Comparison of ENCODE assay signal across 20 cellular contexts in the genomic region with DNA sequence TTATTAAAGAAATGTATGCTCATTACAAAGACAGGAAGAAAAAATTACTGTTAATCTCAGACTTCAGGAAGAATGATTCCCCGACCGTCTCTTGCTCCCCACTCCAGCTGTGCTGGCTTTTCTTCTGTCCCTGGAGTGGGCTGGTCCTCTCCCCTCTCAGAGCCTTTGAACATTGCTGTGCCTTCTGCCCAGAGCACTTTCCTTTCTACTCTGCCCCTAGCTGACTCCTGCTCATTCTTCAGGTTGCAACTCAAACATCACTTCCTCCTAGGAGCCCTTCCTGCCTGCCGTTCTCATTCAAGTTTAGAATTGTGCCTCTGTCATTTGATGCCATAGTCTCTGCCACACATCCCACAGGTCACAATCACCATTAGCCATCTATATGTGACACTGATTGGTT.
DNase-seq lines count a peak whose midpoint lies in the region; FAIRE-seq and TF ChIP-seq lines count a peak whose summit lies in the region.
"Had no signal": no experiment of that assay in that cellular context is flagged by ENCODE, and none has a peak within 500 bp of the region (broad histone marks: within the 10 kb centered on the region; RNA-seq: fewer than 3 reads in every experiment).

No MANE protein-coding gene starts in this region.

- no peak overlapping the region for H3K4me3 ChIP-seq in HUES48 (ENCODE audit: low read depth, low read length)
- no peak overlapping the region for H3K4me3 ChIP-seq in bronchial epithelial cell (ENCODE audit: low read depth, low read length)
- H3K4me3 ChIP-seq in mesenchymal stem cell (ENCODE audit: insufficient read depth in 1 of 2, low read depth in 1 of 2, low read length in 2 of 2): no peak overlapping the region

- no peak for DNase-seq in bronchial epithelial cell (ENCODE audit: low read depth)
- DNase-seq in mesenchymal stem cell: peak; percentile 16
- no peak for DNase-seq in A172 (ENCODE audit: low spot score)
- no peak for DNase-seq in T-helper 1 cell
- no peak for DNase-seq in NCI-H1694 treated with DMSO at 0.1 percent for 48 hours (lab: John Stamatoyannopoulos, UW)
- no peak for DNase-seq in head of caudate nucleus
- DNase-seq: CD4-positive, alpha-beta T cell; H9; IMR-90; Kasumi-1; MM.1S; NCI-H1092 treated with DMSO at 0.1 percent for 48 hours; NCI-H1694; NCI-H446; NCI-H69; RPMI8226; SIG-M5 had no signal

- no peak overlapping the region for H2BK12ac ChIP-seq in mesenchymal stem cell (ENCODE audit: low read length in 2 of 2)

- no peak overlapping the region for H2BK120ac ChIP-seq in mesenchymal stem cell (ENCODE audit: low read depth, low read length)

- no peak overlapping the region for H2BK15ac ChIP-seq in mesenchymal stem cell (ENCODE audit: low read depth, poor library complexity, severe bottlenecking)

- TF ChIP-seq CTCF in bronchial epithelial cell (IDR thresholded peaks at IDR 0.05; ENCODE audit: insufficient read depth, low read length, severe bottlenecking): peak; percentile 2

- peak; percentile 32 for FAIRE-seq in bronchial epithelial cell (lab: Jason Lieb, UNC)
- FAIRE-seq: G401.6, GM18507 had no signal

- no peak overlapping the region for H2BK5ac ChIP-seq in mesenchymal stem cell (ENCODE audit: low read depth, low read length, poor library complexity, severe bottlenecking)

- H3K23ac ChIP-seq in mesenchymal stem cell (ENCODE audit: low read length in 2 of 2): no peak overlapping the region

- H4K8ac ChIP-seq in mesenchymal stem cell (ENCODE audit: low read length): no peak overlapping the region

- H3K27me3 ChIP-seq in HUES48 (ENCODE audit: control insufficient read depth, insufficient read depth, low read length) (no peaks in the 10 kb centered on the region; the same call in 1 of the 2 replicates), bronchial epithelial cell (ENCODE audit: control insufficient read depth, insufficient read depth, low read length) (no peaks in the 10 kb centered on the region), mesenchymal stem cell (ENCODE audit: control insufficient read depth in 1 of 2, insufficient read depth in 1 of 2, low read length in 2 of 2) (peaks cover 63 to 91% of the 10 kb centered on the region in 2 experiments)

- H3K18ac ChIP-seq in mesenchymal stem cell (ENCODE audit: low read depth in 1 of 2, low read length in 2 of 2): no peak overlapping the region

- H3K4me1 ChIP-seq in HUES48 (ENCODE audit: control insufficient read depth, insufficient read depth, low read length) (peaks cover 22% of the 10 kb centered on the region), mesenchymal stem cell (ENCODE audit: control insufficient read depth, insufficient read depth, low read depth, low read length) (peaks cover 4% of the 10 kb centered on the region)

- WGBS in mesenchymal stem cell: 35% methylated on average over 3 of the region's 3 CpGs

- no peak overlapping the region for H3K4me2 ChIP-seq in mesenchymal stem cell (ENCODE audit: low read length, poor library complexity, severe bottlenecking)

- no peak overlapping the region for H2AFZ ChIP-seq in mesenchymal stem cell (ENCODE audit: low read depth, low read length)

- no peaks in the 10 kb centered on the region for H3K79me1 ChIP-seq in mesenchymal stem cell (replicated peaks; ENCODE audit: low read length, poor library complexity, severe bottlenecking)

- no peak overlapping the region for H2AK5ac ChIP-seq in mesenchymal stem cell (ENCODE audit: low read length, severe bottlenecking)

- intact Hi-C loops in head of caudate nucleus (cut with DNase I): no loop called here

- no peak overlapping the region for H3K9ac ChIP-seq in HUES48 (ENCODE audit: low read depth, low read length)
- H3K9ac ChIP-seq in mesenchymal stem cell (ENCODE audit: low read length): no peak overlapping the region

- no peak overlapping the region for H4K91ac ChIP-seq in mesenchymal stem cell (ENCODE audit: low read length)

- H3K14ac ChIP-seq in mesenchymal stem cell (ENCODE audit: low read length in 2 of 2): no peak overlapping the region

- H3K4ac ChIP-seq in mesenchymal stem cell (ENCODE audit: low read depth in 1 of 2, low read length in 2 of 2): no peak overlapping the region

- H3K27ac ChIP-seq in HUES48 (ENCODE audit: low read depth, low read length) (peak overlapping the region; percentile 40), mesenchymal stem cell (ENCODE audit: low read length, poor library complexity, severe bottlenecking) (no peak overlapping the region)

- no peaks in the 10 kb centered on the region for H3K36me3 ChIP-seq in HUES48 (ENCODE audit: control insufficient read depth, insufficient read depth, low read length)
- no peaks in the 10 kb centered on the region for H3K36me3 ChIP-seq in bronchial epithelial cell (ENCODE audit: control insufficient read depth, insufficient read depth, low read length)
- no peaks in the 10 kb centered on the region for H3K36me3 ChIP-seq in mesenchymal stem cell (ENCODE audit: control insufficient read depth in 1 of 2, insufficient read depth in 2 of 2, low read depth in 1 of 2, low read length in 2 of 2)

- no peaks in the 10 kb centered on the region for H3K9me3 ChIP-seq in HUES48 (ENCODE audit: control insufficient read depth, insufficient read depth, low read length)
- H3K9me3 ChIP-seq in mesenchymal stem cell (ENCODE audit: control insufficient read depth, low read length): no peaks in the 10 kb centered on the region
